In the genomic region with DNA sequence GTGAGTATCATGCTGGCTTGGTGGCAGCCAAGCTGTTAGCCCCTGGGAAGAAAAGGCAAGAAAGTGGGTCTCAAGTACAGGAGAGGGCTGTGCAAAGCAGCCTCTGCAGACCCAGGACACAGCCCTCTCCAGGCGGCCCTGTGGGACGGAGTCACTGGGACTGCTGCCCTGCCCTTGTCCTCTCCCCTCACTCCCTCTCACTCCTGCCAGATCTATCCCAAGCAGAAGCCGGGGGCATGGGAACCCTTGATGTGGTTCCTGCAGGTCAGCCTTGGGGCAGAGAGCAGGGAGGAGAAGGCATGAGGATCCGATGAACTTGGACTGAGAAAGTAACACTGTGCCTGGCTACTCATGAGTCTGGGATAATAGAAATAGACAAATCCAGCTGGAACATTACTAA, we compare ENCODE assay signal across 15 cellular contexts.
A peak's percentile ranks its signal among the peaks of the same experiment; 100 is the strongest.
DNase-seq lines count a peak whose midpoint lies in the region; ATAC-seq and TF ChIP-seq lines count a peak whose summit lies in the region.
"Had no signal": no experiment of that assay in that cellular context is flagged by ENCODE, and none has a peak within 500 bp of the region (broad histone marks: within the 10 kb centered on the region; RNA-seq: fewer than 3 reads in every experiment).

No MANE protein-coding gene starts in this region.

- H3K27me3 ChIP-seq in heart left ventricle = peaks cover 0 to 8% (median 0%) of the 10 kb centered on the region in 9 donors

- TF ChIP-seq POLR2A in heart left ventricle (IDR thresholded peaks at IDR 0.05) = no peak

- TF ChIP-seq CTCF in natural killer cell (IDR thresholded peaks at IDR 0.05) (no peak), heart left ventricle (IDR thresholded peaks at IDR 0.05) (no peak)

- H3K4me3 ChIP-seq in heart left ventricle = peak overlapping the region in 1 of 12 donors; percentile 4

- no peak overlapping the region for H3K4me3 Mint-ChIP-seq in natural killer cell treated with Interleukin-12 subunit alpha and Interleukin-12 subunit beta and Interleukin-15 and Interleukin-18, amount 100 ng/mL, for 72 hours
- H3K4me3 Mint-ChIP-seq in natural killer cell = no peak overlapping the region
- H3K4me3 Mint-ChIP-seq: CD4-positive, alpha-beta T cell; IgD-negative memory B cell had no signal

- no peaks in the 10 kb centered on the region for H3K9me3 Mint-ChIP-seq in natural killer cell treated with Interleukin-12 subunit alpha and Interleukin-12 subunit beta and Interleukin-15 and Interleukin-18, amount 100 ng/mL, for 72 hours
- no peaks in the 10 kb centered on the region for H3K9me3 Mint-ChIP-seq in natural killer cell
- H3K9me3 Mint-ChIP-seq: CD4-positive, alpha-beta T cell had no signal

- H3K27ac Mint-ChIP-seq in natural killer cell treated with Interleukin-12 subunit alpha and Interleukin-12 subunit beta and Interleukin-15 and Interleukin-18, amount 100 ng/mL, for 72 hours = no peak overlapping the region
- no peak overlapping the region for H3K27ac Mint-ChIP-seq in natural killer cell
- H3K27ac Mint-ChIP-seq: CD4-positive, alpha-beta T cell; IgD-negative memory B cell had no signal

- H3K4me1 Mint-ChIP-seq in natural killer cell treated with Interleukin-12 subunit alpha and Interleukin-12 subunit beta and Interleukin-15 and Interleukin-18, amount 100 ng/mL, for 72 hours (ENCODE audit: low read depth in 2 of 2) = no peaks in the 10 kb centered on the region
- H3K4me1 Mint-ChIP-seq in natural killer cell = no peaks in the 10 kb centered on the region
- H3K4me1 Mint-ChIP-seq: IgD-negative memory B cell had no signal

- peaks cover 0 to 20% (median 7%) of the 10 kb centered on the region in 12 donors for H3K4me1 ChIP-seq in heart left ventricle

- no peak for DNase-seq in natural killer cell treated with Interleukin-12 subunit alpha and Interleukin-12 subunit beta and Interleukin-15 and Interleukin-18, amount 100 ng/mL, for 72 hours (ENCODE audit: low spot score)
- no peak for DNase-seq in natural killer cell
- DNase-seq in heart left ventricle = peak; percentile 16 to 71 (median 69)
- DNase-seq in mesenteric fat pad (ENCODE audit: low spot score) = peak; percentile 35
- no peak for DNase-seq in NOMO-1 treated with dmso at 0.1 percent for 144 hours (lab: John Stamatoyannopoulos, UW; ENCODE audit: unreplicated experiment)
- DNase-seq in activated CD4-positive, CD25-positive, alpha-beta regulatory T cell (lab: John Stamatoyannopoulos, UW) = no peak
- DNase-seq: ACHN; Calu3; CD4-positive, alpha-beta T cell; HCEC 1CT; NCI-H1436; NCI-H2029 treated with DMSO at 0.1 percent for 48 hours; NCI-H510A had no signal

- peaks cover 27 to 38% of the 10 kb centered on the region in 2 donors for H3K27me3 Mint-ChIP-seq in natural killer cell treated with Interleukin-12 subunit alpha and Interleukin-12 subunit beta and Interleukin-15 and Interleukin-18, amount 100 ng/mL, for 72 hours
- H3K27me3 Mint-ChIP-seq in natural killer cell (ENCODE audit: low read depth in 2 of 2) = peaks cover 25 to 40% of the 10 kb centered on the region in 2 donors

- intact Hi-C loops in natural killer cell (cut with micrococcal nuclease) (no loop called here), heart left ventricle (cut with DNase I) (no loop called here)

- 33 to 44% (median 37%) methylated on average over 4 of the region's 4 CpGs for WGBS in heart left ventricle, 4 donors

- H3K27ac ChIP-seq in heart left ventricle = peak overlapping the region in 3 of 12 donors; percentile 22 to 56 (median 53)

- H3K36me3 Mint-ChIP-seq in natural killer cell treated with Interleukin-12 subunit alpha and Interleukin-12 subunit beta and Interleukin-15 and Interleukin-18, amount 100 ng/mL, for 72 hours = no peaks in the 10 kb centered on the region
- H3K36me3 Mint-ChIP-seq in natural killer cell = no peaks in the 10 kb centered on the region
- H3K36me3 Mint-ChIP-seq: IgD-negative memory B cell had no signal

- peak; percentile 21 to 39 for ATAC-seq in natural killer cell treated with Interleukin-12 subunit alpha and Interleukin-12 subunit beta and Interleukin-15 and Interleukin-18, amount 100 ng/mL, for 72 hours
- ATAC-seq in natural killer cell (no peak), heart left ventricle (peak; percentile 56 to 80 (median 62)), HG02884 (IDR thresholded peaks at IDR 0.05; ENCODE audit: unreplicated experiment) (no peak)

- H3K9me3 ChIP-seq in heart left ventricle = no peaks in the 10 kb centered on the region

- no peaks in the 10 kb centered on the region for H3K36me3 ChIP-seq in heart left ventricle

Comparison
In these comparisons a context has a peak if more than half of its experiments do, and no peak if none do; other contexts are left out.
1. ATAC-seq: peak in natural killer cell treated with Interleukin-12 subunit alpha and Interleukin-12 subunit beta and Interleukin-15 and Interleukin-18, amount 100 ng/mL, for 72 hours (2 of 2) and heart left ventricle (4 of 4); none in natural killer cell (0 of 3) and HG02884 (single experiment).
2. DNase-seq: peak in heart left ventricle (5 of 5) and mesenteric fat pad (single experiment); none in natural killer cell treated with Interleukin-12 subunit alpha and Interleukin-12 subunit beta and Interleukin-15 and Interleukin-18, amount 100 ng/mL, for 72 hours (single experiment), natural killer cell (single experiment), NOMO-1 treated with dmso at 0.1 percent for 144 hours (single experiment) and activated CD4-positive, CD25-positive, alpha-beta regulatory T cell (0 of 4).